Comparison of ENCODE assay signal across 26 cellular contexts in genomic region chr3:10448544-10448943, GRCh38. TPM values are rescaled to one million over a fixed set of nuclear protein-coding genes. Genes with fewer than 3 reads are reported as not detected.
"Had no signal": no experiment of that assay in that cellular context is flagged by ENCODE, and none has a peak within 500 bp of the region (broad histone marks: within the 10 kb centered on the region; RNA-seq: fewer than 3 reads in every experiment).

No MANE protein-coding gene starts in this region.

- H3K4me2 ChIP-seq: smooth muscle cell had no signal

- H3K4me3 Mint-ChIP-seq: immature natural killer cell; memory B cell; naive thymus-derived CD4-positive, alpha-beta T cell; natural killer cell treated with Interleukin-12 subunit alpha and Interleukin-12 subunit beta and Interleukin-15 and Interleukin-18, amount 100 ng/mL, for 72 hours; stimulated activated memory B cell treated with anti-CD40 and anti-IgM and Interleukin-4, amounts not matched to agents 10 μg/mL and 1 μg/mL and 100 μg/mL, for 72 hours had no signal

- H3K27ac Mint-ChIP-seq: immature natural killer cell; memory B cell; naive thymus-derived CD4-positive, alpha-beta T cell; natural killer cell treated with Interleukin-12 subunit alpha and Interleukin-12 subunit beta and Interleukin-15 and Interleukin-18, amount 100 ng/mL, for 72 hours; progenitor cell of endocrine pancreas; stimulated activated memory B cell treated with anti-CD40 and anti-IgM and Interleukin-4, amounts not matched to agents 10 μg/mL and 1 μg/mL and 100 μg/mL, for 72 hours had no signal

- H3K9me3 ChIP-seq: left ventricle myocardium inferior, mucosa of descending colon, ovary, stomach, testis, thyroid gland, transverse colon, upper lobe of left lung, vagina had no signal

- ATAC-seq: mucosa of descending colon; naive thymus-derived CD4-positive, alpha-beta T cell; natural killer cell treated with Interleukin-12 subunit alpha and Interleukin-12 subunit beta and Interleukin-15 and Interleukin-18, amount 100 ng/mL, for 72 hours; right cardiac atrium; sciatic nerve; stimulated activated memory B cell treated with anti-CD40 and anti-IgM and Interleukin-4, amounts not matched to agents 10 μg/mL and 1 μg/mL and 100 μg/mL, for 72 hours; stimulated activated naive CD8-positive, alpha-beta T cell treated with anti-CD3 and anti-CD28 coated beads, Interleukin-15, Interleukin-2, amounts not matched to agents 100 U/mL and 50 U/mL, for 24 hours had no signal

- H3K36me3 ChIP-seq: left ventricle myocardium inferior, ovary, stomach, thyroid gland, transverse colon, upper lobe of left lung, vagina had no signal

- H3K9me3 Mint-ChIP-seq: immature natural killer cell; memory B cell; naive thymus-derived CD4-positive, alpha-beta T cell; natural killer cell treated with Interleukin-12 subunit alpha and Interleukin-12 subunit beta and Interleukin-15 and Interleukin-18, amount 100 ng/mL, for 72 hours; stimulated activated memory B cell treated with anti-CD40 and anti-IgM and Interleukin-4, amounts not matched to agents 10 μg/mL and 1 μg/mL and 100 μg/mL, for 72 hours had no signal

- DNase-seq: immature natural killer cell; left ventricle myocardium inferior; mucosa of descending colon; naive thymus-derived CD4-positive, alpha-beta T cell; ovary; retina; right cardiac atrium; stimulated activated CD4-positive, alpha-beta T cell treated with anti-CD3 and anti-CD28 coated beads, Interleukin-1b, Interleukin-23, amount 100 ng/mL, for 48 hours; stimulated activated CD4-positive, alpha-beta T cell treated with anti-CD3 and anti-CD28 coated beads, Interleukin-2, amount 100 ng/mL, for 48 hours; stimulated activated CD4-positive, alpha-beta T cell treated with anti-CD3 and anti-CD28 coated beads, Interleukin-4, amount 100 ng/mL, for 4 hours; stimulated activated CD8-positive, alpha-beta memory T cell treated with anti-CD3 and anti-CD28 coated beads, Interleukin-4, amount 100 ng/mL, for 48 hours; stimulated activated naive CD8-positive, alpha-beta T cell treated with anti-CD3 and anti-CD28 coated beads, Interleukin-15, Interleukin-2, amounts not matched to agents 100 U/mL and 50 U/mL, for 24 hours; stomach; testis; thyroid gland; transverse colon; upper lobe of left lung had no signal

- H3K4me1 Mint-ChIP-seq: immature natural killer cell; naive thymus-derived CD4-positive, alpha-beta T cell had no signal

- H3K27me3 ChIP-seq: ovary, testis, thyroid gland, transverse colon, upper lobe of left lung, vagina had no signal

- H3K36me3 Mint-ChIP-seq: immature natural killer cell; memory B cell; naive thymus-derived CD4-positive, alpha-beta T cell; natural killer cell treated with Interleukin-12 subunit alpha and Interleukin-12 subunit beta and Interleukin-15 and Interleukin-18, amount 100 ng/mL, for 72 hours; stimulated activated memory B cell treated with anti-CD40 and anti-IgM and Interleukin-4, amounts not matched to agents 10 μg/mL and 1 μg/mL and 100 μg/mL, for 72 hours had no signal

- H3K4me3 ChIP-seq: left ventricle myocardium inferior, lung, mucosa of descending colon, ovary, smooth muscle cell, stomach, testis, thyroid gland, transverse colon, upper lobe of left lung, vagina had no signal

- H3K4me1 ChIP-seq: left ventricle myocardium inferior, stomach, testis, thyroid gland, transverse colon, upper lobe of left lung, vagina had no signal

- H3K27ac ChIP-seq: left ventricle myocardium inferior, ovary, stomach, testis, thyroid gland, transverse colon, upper lobe of left lung, vagina had no signal

RNA-seq across cellular contexts. Expression of gene ATP2B2, which starts 56.8 kb away (rescaled TPM):
- total RNA-seq: kidney epithelial cell; left ventricle myocardium inferior; naive thymus-derived CD4-positive, alpha-beta T cell; natural killer cell treated with Interleukin-12 subunit alpha and Interleukin-12 subunit beta and Interleukin-15 and Interleukin-18, amount 100 ng/mL, for 72 hours; smooth muscle cell; transverse colon had no signal
- polyA plus RNA-seq: immature natural killer cell; lung; naive thymus-derived CD4-positive, alpha-beta T cell; smooth muscle cell had no signal
